Comparison of ENCODE assay signal across 10 cellular contexts in the genomic region with DNA sequence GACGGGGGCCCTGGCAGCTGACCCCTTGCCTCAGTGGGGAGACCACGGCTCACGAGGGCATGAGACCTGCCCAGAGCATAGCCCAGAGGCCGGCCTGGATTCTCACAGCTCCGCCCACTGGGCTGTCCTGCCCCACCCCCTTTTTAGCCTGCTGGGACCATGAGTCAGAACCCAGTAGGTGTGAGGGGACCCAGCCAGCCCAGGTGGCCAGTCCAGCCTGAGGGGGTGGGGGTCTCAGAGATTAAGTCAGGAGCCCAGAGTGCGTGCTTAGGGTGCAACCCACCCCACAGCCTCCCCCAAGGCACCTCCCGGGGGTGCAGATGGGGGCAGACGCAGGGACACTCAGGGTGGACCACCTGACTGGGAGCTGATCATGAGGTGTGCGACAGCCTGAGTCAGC. TPM values are rescaled to one million over a fixed set of nuclear protein-coding genes. Genes with fewer than 3 reads are reported as not detected.
DNase-seq lines count a peak whose midpoint lies in the region; ATAC-seq and TF ChIP-seq lines count a peak whose summit lies in the region.
"Had no signal": no experiment of that assay in that cellular context is flagged by ENCODE, and none has a peak within 500 bp of the region (broad histone marks: within the 10 kb centered on the region; RNA-seq: fewer than 3 reads in every experiment).

No MANE protein-coding gene starts in this region.

- intact Hi-C loops in right cardiac atrium (cut with DNase I) = loop anchor here in 2 of 4 donors (5.0 kb wide), 2 partner anchors 33 to 38 kb away; no protein-coding TSS in a partner anchor

- TF ChIP-seq CTCF in WTC11 (IDR thresholded peaks at IDR 0.05) = no peak
- no peak for TF ChIP-seq CTCF in thoracic aorta (IDR thresholded peaks at IDR 0.05)

- H3K4me3 ChIP-seq in right cardiac atrium (ENCODE audit: low read length) (no peak overlapping the region), thoracic aorta (no peak overlapping the region)

- H3K4me3 Mint-ChIP-seq in activated T-cell treated with anti-CD3 and anti-CD28 coated beads, Interleukin-2, amount 50 U/mL, for 4 hours = no peak overlapping the region
- H3K4me3 Mint-ChIP-seq in WTC11 = no peak overlapping the region
- H3K4me3 Mint-ChIP-seq in naive thymus-derived CD8-positive, alpha-beta T cell = no peak overlapping the region

- WGBS in right cardiac atrium = 72% methylated on average over 9 of the region's 9 CpGs

- no peaks in the 10 kb centered on the region for H3K27me3 ChIP-seq in right cardiac atrium (ENCODE audit: control insufficient read depth, insufficient read depth)
- no peaks in the 10 kb centered on the region for H3K27me3 ChIP-seq in thoracic aorta (replicated peaks; ENCODE audit: insufficient read depth)

- CTCF ChIA-PET in WTC11 (lab: Charles Lee) = interaction anchor here (1.5 to 9.2 kb wide), 3 partner anchors 12 to 114 kb away, joined by 6 to 145 read pairs (median 51); no protein-coding TSS in a partner anchor

- H3K27ac Mint-ChIP-seq in WTC11 = no peak overlapping the region
- H3K27ac Mint-ChIP-seq in naive thymus-derived CD8-positive, alpha-beta T cell = no peak overlapping the region

- H3K27ac ChIP-seq in right cardiac atrium (ENCODE audit: low read length) (peak overlapping the region; percentile 19), thoracic aorta (peak overlapping the region; percentile 87 to 92)

- POLR2A ChIA-PET in WTC11 (lab: Charles Lee) = no interaction called here
- POLR2A ChIA-PET in naive thymus-derived CD8-positive, alpha-beta T cell (lab: Charles Lee) = interaction anchor here (1.1 kb wide), 1 partner anchor 57 kb away, joined by 3 read pairs; no protein-coding TSS in a partner anchor

- no peak for ATAC-seq in activated T-cell treated with anti-CD3 and anti-CD28 coated beads, Interleukin-2, amount 50 U/mL, for 4 hours
- ATAC-seq in WTC11 (peak; percentile 36), right cardiac atrium (no peak), thoracic aorta (ENCODE audit: insufficient number of reproducible peaks, low FRiP score, low read depth) (no peak), GM18519 (IDR thresholded peaks at IDR 0.05; ENCODE audit: low FRiP score, unreplicated experiment) (no peak)
- no peak for ATAC-seq in naive thymus-derived CD8-positive, alpha-beta T cell

- H3K36me3 ChIP-seq in thoracic aorta = peaks cover 34% of the 10 kb centered on the region

- no peaks in the 10 kb centered on the region for H3K9me3 Mint-ChIP-seq in activated T-cell treated with anti-CD3 and anti-CD28 coated beads, Interleukin-2, amount 50 U/mL, for 4 hours
- H3K9me3 Mint-ChIP-seq in WTC11 = no peaks in the 10 kb centered on the region
- no peaks in the 10 kb centered on the region for H3K9me3 Mint-ChIP-seq in naive thymus-derived CD8-positive, alpha-beta T cell

- H3K9me3 ChIP-seq in right cardiac atrium (ENCODE audit: control insufficient read depth, low read length) = no peaks in the 10 kb centered on the region
- no peaks in the 10 kb centered on the region for H3K9me3 ChIP-seq in thoracic aorta

- no peaks in the 10 kb centered on the region for H3K4me1 Mint-ChIP-seq in activated T-cell treated with anti-CD3 and anti-CD28 coated beads, Interleukin-2, amount 50 U/mL, for 4 hours (ENCODE audit: low read depth)
- peaks cover 3% of the 10 kb centered on the region; the same call in 1 of the 2 replicates for H3K4me1 Mint-ChIP-seq in WTC11
- H3K4me1 Mint-ChIP-seq in naive thymus-derived CD8-positive, alpha-beta T cell = peaks cover 0 to 1% (median 0%) of the 10 kb centered on the region in 4 donors

- H3K27me3 Mint-ChIP-seq in activated T-cell treated with anti-CD3 and anti-CD28 coated beads, Interleukin-2, amount 50 U/mL, for 4 hours (ENCODE audit: low read depth) = no peaks in the 10 kb centered on the region
- no peaks in the 10 kb centered on the region for H3K27me3 Mint-ChIP-seq in WTC11 (ENCODE audit: low read depth)
- no peaks in the 10 kb centered on the region for H3K27me3 Mint-ChIP-seq in naive thymus-derived CD8-positive, alpha-beta T cell

- H3K36me3 Mint-ChIP-seq in activated T-cell treated with anti-CD3 and anti-CD28 coated beads, Interleukin-2, amount 50 U/mL, for 4 hours (ENCODE audit: insufficient read depth) = no peaks in the 10 kb centered on the region
- no peaks in the 10 kb centered on the region for H3K36me3 Mint-ChIP-seq in WTC11
- H3K36me3 Mint-ChIP-seq in naive thymus-derived CD8-positive, alpha-beta T cell = peaks cover 0 to 2% (median 0%) of the 10 kb centered on the region in 3 donors

- DNase-seq in activated T-cell treated with anti-CD3 and anti-CD28 coated beads for 48 hours (ENCODE audit: low read depth) (peak; percentile 18), WTC11 (ENCODE audit: low spot score) (peak; percentile 44), right cardiac atrium (peak in 1 of 3 donors; percentile 62), thoracic aorta (ENCODE audit: low spot score) (no peak), activated gamma-delta T cell (lab: John Stamatoyannopoulos, UW) (no peak)
- no peak for DNase-seq in activated T-cell treated with anti-CD3 and anti-CD28 coated beads, Interleukin-2, amount 50 U/mL, for 4 hours
- DNase-seq in naive thymus-derived CD8-positive, alpha-beta T cell = no peak
- DNase-seq: AML-193, NCI-H187 treated with DMSO at 0.1 percent for 48 hours had no signal

- H3K4me1 ChIP-seq in right cardiac atrium (ENCODE audit: control insufficient read depth, insufficient read depth, low read length) (peaks cover 25% of the 10 kb centered on the region), thoracic aorta (ENCODE audit: control insufficient read depth in 1 of 2, low read depth in 2 of 2) (peaks cover 62 to 99% of the 10 kb centered on the region in 2 donors)

TF ChIP-seq in WTC11, 78 proteins besides CTCF, POLR2A, EP300 and RAD21 (continues in another document):
- TF ChIP-seq, protein P1, sequence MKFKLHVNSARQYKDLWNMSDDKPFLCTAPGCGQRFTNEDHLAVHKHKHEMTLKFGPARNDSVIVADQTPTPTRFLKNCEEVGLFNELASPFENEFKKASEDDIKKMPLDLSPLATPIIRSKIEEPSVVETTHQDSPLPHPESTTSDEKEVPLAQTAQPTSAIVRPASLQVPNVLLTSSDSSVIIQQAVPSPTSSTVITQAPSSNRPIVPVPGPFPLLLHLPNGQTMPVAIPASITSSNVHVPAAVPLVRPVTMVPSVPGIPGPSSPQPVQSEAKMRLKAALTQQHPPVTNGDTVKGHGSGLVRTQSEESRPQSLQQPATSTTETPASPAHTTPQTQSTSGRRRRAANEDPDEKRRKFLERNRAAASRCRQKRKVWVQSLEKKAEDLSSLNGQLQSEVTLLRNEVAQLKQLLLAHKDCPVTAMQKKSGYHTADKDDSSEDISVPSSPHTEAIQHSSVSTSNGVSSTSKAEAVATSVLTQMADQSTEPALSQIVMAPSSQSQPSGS (CRISPR knock-in tag; IDR thresholded peaks at IDR 0.05; ENCODE audit: borderline replicate concordance, low read depth) = no peak
- TF ChIP-seq SP1 (CRISPR knock-in tag; conservative IDR thresholded peaks at IDR 0.05) (no peak; the same call in 1 of the 2 replicates), ZNF121 (CRISPR knock-in tag; IDR thresholded peaks at IDR 0.05) (no peak), ELF4 (CRISPR knock-in tag; IDR thresholded peaks at IDR 0.05; ENCODE audit: low read depth) (no peak), GABPB1 (CRISPR knock-in tag; IDR thresholded peaks at IDR 0.05) (no peak), ZNF219 (CRISPR knock-in tag; IDR thresholded peaks at IDR 0.05; ENCODE audit: borderline replicate concordance) (no peak), EMX1 (CRISPR knock-in tag; IDR thresholded peaks at IDR 0.05) (no peak), CBFB (CRISPR knock-in tag; IDR thresholded peaks at IDR 0.05; ENCODE audit: low read depth) (no peak)
- TF ChIP-seq, protein P2, sequence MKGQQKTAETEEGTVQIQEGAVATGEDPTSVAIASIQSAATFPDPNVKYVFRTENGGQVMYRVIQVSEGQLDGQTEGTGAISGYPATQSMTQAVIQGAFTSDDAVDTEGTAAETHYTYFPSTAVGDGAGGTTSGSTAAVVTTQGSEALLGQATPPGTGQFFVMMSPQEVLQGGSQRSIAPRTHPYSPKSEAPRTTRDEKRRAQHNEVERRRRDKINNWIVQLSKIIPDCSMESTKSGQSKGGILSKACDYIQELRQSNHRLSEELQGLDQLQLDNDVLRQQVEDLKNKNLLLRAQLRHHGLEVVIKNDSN (CRISPR knock-in tag; IDR thresholded peaks at IDR 0.05) = no peak
- TF ChIP-seq, protein P3, sequence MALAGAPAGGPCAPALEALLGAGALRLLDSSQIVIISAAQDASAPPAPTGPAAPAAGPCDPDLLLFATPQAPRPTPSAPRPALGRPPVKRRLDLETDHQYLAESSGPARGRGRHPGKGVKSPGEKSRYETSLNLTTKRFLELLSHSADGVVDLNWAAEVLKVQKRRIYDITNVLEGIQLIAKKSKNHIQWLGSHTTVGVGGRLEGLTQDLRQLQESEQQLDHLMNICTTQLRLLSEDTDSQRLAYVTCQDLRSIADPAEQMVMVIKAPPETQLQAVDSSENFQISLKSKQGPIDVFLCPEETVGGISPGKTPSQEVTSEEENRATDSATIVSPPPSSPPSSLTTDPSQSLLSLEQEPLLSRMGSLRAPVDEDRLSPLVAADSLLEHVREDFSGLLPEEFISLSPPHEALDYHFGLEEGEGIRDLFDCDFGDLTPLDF (CRISPR knock-in tag; IDR thresholded peaks at IDR 0.05) = no peak
- TF ChIP-seq, protein P4, sequence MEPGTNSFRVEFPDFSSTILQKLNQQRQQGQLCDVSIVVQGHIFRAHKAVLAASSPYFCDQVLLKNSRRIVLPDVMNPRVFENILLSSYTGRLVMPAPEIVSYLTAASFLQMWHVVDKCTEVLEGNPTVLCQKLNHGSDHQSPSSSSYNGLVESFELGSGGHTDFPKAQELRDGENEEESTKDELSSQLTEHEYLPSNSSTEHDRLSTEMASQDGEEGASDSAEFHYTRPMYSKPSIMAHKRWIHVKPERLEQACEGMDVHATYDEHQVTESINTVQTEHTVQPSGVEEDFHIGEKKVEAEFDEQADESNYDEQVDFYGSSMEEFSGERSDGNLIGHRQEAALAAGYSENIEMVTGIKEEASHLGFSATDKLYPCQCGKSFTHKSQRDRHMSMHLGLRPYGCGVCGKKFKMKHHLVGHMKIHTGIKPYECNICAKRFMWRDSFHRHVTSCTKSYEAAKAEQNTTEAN (CRISPR knock-in tag; IDR thresholded peaks at IDR 0.05) = no peak
- TF ChIP-seq, protein P5, sequence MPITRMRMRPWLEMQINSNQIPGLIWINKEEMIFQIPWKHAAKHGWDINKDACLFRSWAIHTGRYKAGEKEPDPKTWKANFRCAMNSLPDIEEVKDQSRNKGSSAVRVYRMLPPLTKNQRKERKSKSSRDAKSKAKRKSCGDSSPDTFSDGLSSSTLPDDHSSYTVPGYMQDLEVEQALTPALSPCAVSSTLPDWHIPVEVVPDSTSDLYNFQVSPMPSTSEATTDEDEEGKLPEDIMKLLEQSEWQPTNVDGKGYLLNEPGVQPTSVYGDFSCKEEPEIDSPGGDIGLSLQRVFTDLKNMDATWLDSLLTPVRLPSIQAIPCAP (CRISPR knock-in tag; IDR thresholded peaks at IDR 0.05) = no peak

RNA-seq across cellular contexts. Expression of a gene that starts 40.1 kb away (rescaled TPM):
- total RNA-seq in activated T-cell treated with anti-CD3 and anti-CD28 coated beads, Interleukin-2, amount 50 U/mL, for 4 hours = 1 to 10 TPM; 5.6 to 7.0 (median 5.9) TPM
- 8.5 to 10.1 TPM (median 9.3 TPM) in 3 replicates for total RNA-seq in WTC11 (2021)
- total RNA-seq in right cardiac atrium = 10 to 100 TPM; 63.6 to 85.2 (median 72.7) TPM
- polyA plus RNA-seq in right cardiac atrium = 22.9 TPM
- total RNA-seq in thoracic aorta = 10 to 100 TPM; 21.9 to 67.8 TPM
- total RNA-seq in naive thymus-derived CD8-positive, alpha-beta T cell = 10 to 100 TPM; 18.4 to 22.6 TPM
- 1 to 10 TPM; 3.5 to 3.7 (median 3.7) TPM for polyA plus RNA-seq in naive thymus-derived CD8-positive, alpha-beta T cell

Comparison
In these comparisons a context has a peak if more than half of its experiments do, and no peak if none do; other contexts are left out.
1. DNase-seq: peak in activated T-cell treated with anti-CD3 and anti-CD28 coated beads for 48 hours (single experiment) and WTC11 (single experiment); none in activated T-cell treated with anti-CD3 and anti-CD28 coated beads, Interleukin-2, amount 50 U/mL, for 4 hours (single experiment), thoracic aorta (single experiment), activated gamma-delta T cell (single experiment) and naive thymus-derived CD8-positive, alpha-beta T cell (0 of 10).